Comparison of ENCODE assay signal across 8 cellular contexts in the genomic region with DNA sequence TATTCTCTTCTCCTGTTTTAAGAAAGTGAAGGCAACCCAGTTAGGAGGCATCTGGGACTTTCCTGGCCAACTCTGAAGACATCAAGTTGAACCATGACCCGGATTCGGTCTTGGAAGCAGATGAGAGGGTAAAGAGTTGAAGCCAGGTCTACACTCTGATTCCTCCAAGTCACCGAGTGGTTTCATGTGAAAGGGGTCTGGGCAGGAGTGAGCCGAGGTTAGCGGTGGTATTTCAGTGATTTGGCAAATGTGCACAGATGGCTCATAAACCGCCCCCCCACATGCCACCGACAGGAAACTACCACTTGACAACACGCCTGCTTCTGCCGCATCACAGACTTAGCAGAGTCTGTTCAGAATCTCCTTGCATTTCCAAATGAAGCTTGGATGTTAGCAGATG. TPM values are rescaled to one million over a fixed set of nuclear protein-coding genes. Genes with fewer than 3 reads are reported as not detected.
DNase-seq lines count a peak whose midpoint lies in the region; ATAC-seq, FAIRE-seq and TF ChIP-seq lines count a peak whose summit lies in the region.

No MANE protein-coding gene starts in this region.

- peaks cover 11 to 15% (median 11%) of the 10 kb centered on the region in 4 experiments for H3K4me1 ChIP-seq in H1 (replicated peaks in 1 of 4; ENCODE audit: control insufficient read depth in 3 of 4, insufficient read depth in 4 of 4, low read length in 3 of 4)
- peaks cover 7% of the 10 kb centered on the region for H3K4me1 ChIP-seq in upper lobe of right lung

- no peak for DNase-seq in GM18507 (ENCODE audit: extremely low spot score, insufficient read length, low read depth)
- DNase-seq in WERI-Rb-1, result peak; percentile 82
- no peak for DNase-seq in H1 (ENCODE audit: low read depth in 1 of 2, low spot score in 2 of 2)
- peak; percentile 6 for DNase-seq in upper lobe of right lung
- DNase-seq in caudate nucleus (lab: John Stamatoyannopoulos, UW), result no peak
- DNase-seq in inferior parietal cortex (ENCODE audit: extremely low spot score), result no peak
- DNase-seq in SIG-M5 treated with dmso at 0.1 percent for 504 hours (lab: John Stamatoyannopoulos, UW; ENCODE audit: unreplicated experiment), result no peak

- no peak overlapping the region for H2AFZ ChIP-seq in H1 (ENCODE audit: low read length)

- H3K4me3 ChIP-seq in WERI-Rb-1 (ENCODE audit: low read depth, low read length) (peak overlapping the region; percentile 15; the same call in 1 of the 2 replicates), H1 (ENCODE audit: extremely low read depth in 1 of 4, insufficient read depth in 2 of 4, low read depth in 3 of 4, low read length in 4 of 4) (no peak overlapping the region), upper lobe of right lung (no peak overlapping the region)

- H2AK5ac ChIP-seq in H1 (ENCODE audit: low read depth, low read length), result no peak overlapping the region

- POLR2A ChIA-PET in H1 (lab: Charles Lee; ENCODE audit: partially characterized antibody), result no interaction called here

- H3K14ac ChIP-seq in H1 (ENCODE audit: insufficient read length), result no peak overlapping the region

- H3K4me2 ChIP-seq in H1 (ENCODE audit: insufficient read depth in 1 of 2, low read depth in 2 of 2, low read length in 2 of 2), result no peak overlapping the region

- peak; percentile 18 for FAIRE-seq in GM18507 (lab: Jason Lieb, UNC)
- FAIRE-seq in H1 (lab: Jason Lieb, UNC), result no peak

- no peak overlapping the region for H3K18ac ChIP-seq in H1 (ENCODE audit: extremely low read depth, low read length)

- no peak overlapping the region for H2BK120ac ChIP-seq in H1 (replicated peaks; ENCODE audit: low read depth, low read length)

- ATAC-seq in HG03442 (IDR thresholded peaks at IDR 0.05; ENCODE audit: unreplicated experiment) (peak; percentile 39), upper lobe of right lung (peak; percentile 22)

- 87% methylated on average over 9 of the region's 9 CpGs; no CpG with 5 or more reads in 1 of the 2 experiments for WGBS in H1 (ENCODE audit: extremely low coverage in 1 of 2, insufficient coverage in 1 of 2, insufficient read length in 1 of 2, insufficient replicate concordance in 2 of 2, low coverage in 1 of 2, low lambda C conversion rate in 2 of 2, missing lambda C conversion rate in 1 of 2), 2 experiments

- H3K27me3 ChIP-seq in WERI-Rb-1 (ENCODE audit: insufficient read depth, low read depth, severe bottlenecking), result no peaks in the 10 kb centered on the region
- H3K27me3 ChIP-seq in H1 (replicated peaks in 1 of 4; ENCODE audit: control insufficient read depth in 3 of 4, extremely low read depth in 1 of 4, insufficient read depth in 3 of 4, low read length in 3 of 4), result no peaks in the 10 kb centered on the region; a peak in 1 of 7 replicates
- no peaks in the 10 kb centered on the region for H3K27me3 ChIP-seq in upper lobe of right lung

- H4K8ac ChIP-seq in H1 (ENCODE audit: extremely low read depth, insufficient read depth, low read length), result no peak overlapping the region

- H3K27ac ChIP-seq in WERI-Rb-1, result peak overlapping the region; percentile 55
- no peak overlapping the region for H3K27ac ChIP-seq in H1 (ENCODE audit: low read depth, low read length)
- H3K27ac ChIP-seq in upper lobe of right lung, result no peak overlapping the region
- H3K27ac ChIP-seq in caudate nucleus (ENCODE audit: low read depth, low read length), result no peak overlapping the region

- TF ChIP-seq POLR2A in H1 (IDR thresholded peaks at IDR 0.05; ENCODE audit: control extremely low read depth in 1 of 2, low read depth in 2 of 2, low read length in 2 of 2), result no peak

- H3K36me3 ChIP-seq in WERI-Rb-1 (no peaks in the 10 kb centered on the region), H1 (ENCODE audit: control insufficient read depth in 2 of 4, insufficient read depth in 4 of 4, low read length in 3 of 4) (no peaks in the 10 kb centered on the region), upper lobe of right lung (no peaks in the 10 kb centered on the region)

- intact Hi-C loops in upper lobe of right lung (cut with DNase I), result no loop called here

- H3K9ac ChIP-seq in H1 (replicated peaks in 1 of 4; ENCODE audit: extremely low read depth in 1 of 4, low read depth in 3 of 4, low read length in 3 of 4), result no peak overlapping the region

- CTCF ChIA-PET in H1 (lab: Charles Lee; ENCODE audit: partially characterized antibody), result interaction anchor here (0.6 to 4.8 kb wide), 19 partner anchors 11 to 73 kb away, joined by 3 to 41 read pairs (median 5); a partner anchor contains a TSS

- H4K5ac ChIP-seq in H1 (ENCODE audit: insufficient read length, low read depth, low read length), result no peak overlapping the region

- peaks cover 13% of the 10 kb centered on the region; the same call in 1 of the 2 replicates for H3K23me2 ChIP-seq in H1 (ENCODE audit: low read depth, low read length)

- H3K23ac ChIP-seq in H1 (ENCODE audit: insufficient read length), result no peak overlapping the region

- TF ChIP-seq CTCF in WERI-Rb-1 (IDR thresholded peaks at IDR 0.05; ENCODE audit: low read depth, low read length), result no peak
- no peak for TF ChIP-seq CTCF in H1 (IDR thresholded peaks at IDR 0.05; ENCODE audit: control extremely low read depth in 1 of 3, insufficient read depth in 1 of 3, low read depth in 1 of 3, low read length in 3 of 3)
- TF ChIP-seq CTCF in upper lobe of right lung (IDR thresholded peaks at IDR 0.05), result no peak

- H4K20me1 ChIP-seq in H1 (replicated peaks in 1 of 2; ENCODE audit: control insufficient read depth in 1 of 2, insufficient read depth in 2 of 2, low read length in 2 of 2), result peaks cover 0 to 5% of the 10 kb centered on the region in 2 experiments

- no peaks in the 10 kb centered on the region for H3K79me2 ChIP-seq in H1 (ENCODE audit: control insufficient read depth in 1 of 2, insufficient read depth in 2 of 2, low read length in 2 of 2)

- H2BK12ac ChIP-seq in H1 (ENCODE audit: low read depth, low read length), result no peak overlapping the region

- no peak overlapping the region for H3K4ac ChIP-seq in H1 (replicated peaks; ENCODE audit: insufficient read length, low read depth, low read length)

- H2BK15ac ChIP-seq in H1 (ENCODE audit: low read length), result 0 out of 2 replicates have a peak overlapping the region, but pooled peaks have one; percentile 75

- H3K56ac ChIP-seq in H1 (replicated peaks; ENCODE audit: insufficient read length, low read depth, low read length), result no peak overlapping the region

- H2BK5ac ChIP-seq in H1 (ENCODE audit: low read depth, low read length), result no peak overlapping the region

- H3K9me3 ChIP-seq in WERI-Rb-1 (ENCODE audit: severe bottlenecking) (no peaks in the 10 kb centered on the region), H1 (ENCODE audit: insufficient read depth in 2 of 2, low read depth in 1 of 2, low read length in 1 of 2) (no peaks in the 10 kb centered on the region), upper lobe of right lung (no peaks in the 10 kb centered on the region)

- peak overlapping the region; percentile 22 for H4K91ac ChIP-seq in H1 (replicated peaks; ENCODE audit: insufficient read length, low read length)

- no peaks in the 10 kb centered on the region; the same call in 1 of the 2 replicates for H3K79me1 ChIP-seq in H1 (ENCODE audit: low read depth, low read length)

- TF ChIP-seq RAD21 in H1 (IDR thresholded peaks at IDR 0.05 in 1 of 2, conservative IDR thresholded peaks at IDR 0.05 in 1 of 2; ENCODE audit: low read depth in 2 of 2, low read length in 2 of 2), result no peak

- H2BK20ac ChIP-seq in H1 (ENCODE audit: low read length), result peak overlapping the region; percentile 0; the same call in 1 of the 2 replicates

- no peak for TF ChIP-seq EP300 in H1 (IDR thresholded peaks at IDR 0.05; ENCODE audit: borderline replicate concordance in 1 of 2, low read depth in 2 of 2, low read length in 2 of 2)

RNA-seq across cellular contexts. Expression of a gene that starts 11.3 kb away (rescaled TPM):
- total RNA-seq in H1 (2021; fragmentation: NEBNext Ultra II Directional; extraction: Animal tissue kit (Norgen Biotek cat#: 25700)), result 125 and 130 TPM in 2 replicates
- polyA plus RNA-seq in H1 (2011; rRNA removed), result 98.6 and 147 TPM in 2 replicates
- 110 TPM for polyA plus RNA-seq in H1 (2011; cell fraction: cytosol; rRNA removed)
- polyA plus RNA-seq in H1 (2011; cell fraction: nucleus; rRNA removed), result 159 TPM
- 81.6 to 105 TPM (median 96.5 TPM) in 4 replicates for polyA plus RNA-seq in H1 (2012, experiment 1 of 2)
- polyA plus RNA-seq in H1 (2012, experiment 2 of 2), result 86.7 TPM
- polyA plus RNA-seq in H1 (2013, experiment 1 of 2), result 78.2 TPM
- 74.4 TPM for polyA plus RNA-seq in H1 (2013, experiment 2 of 2)
- polyA minus RNA-seq in H1 (2011; rRNA and poly(A)+ RNA removed), result 39.8 and 47.5 TPM in 2 replicates
- 55.6 TPM for polyA minus RNA-seq in H1 (2011; cell fraction: cytosol; rRNA and poly(A)+ RNA removed)
- 72.6 TPM for polyA minus RNA-seq in H1 (2011; cell fraction: nucleus; rRNA and poly(A)+ RNA removed)
- total RNA-seq in upper lobe of right lung, result 93.7 TPM

RNA-seq across cellular contexts. Expression of a gene that starts 15.8 kb away (rescaled TPM):
- total RNA-seq in H1 (2021; fragmentation: NEBNext Ultra II Directional; extraction: Animal tissue kit (Norgen Biotek cat#: 25700)), result 254 and 264 TPM in 2 replicates
- 441 and 483 TPM in 2 replicates for polyA plus RNA-seq in H1 (2011; rRNA removed)
- 569 TPM for polyA plus RNA-seq in H1 (2011; cell fraction: cytosol; rRNA removed)
- 327 TPM for polyA plus RNA-seq in H1 (2011; cell fraction: nucleus; rRNA removed)
- 326 to 515 TPM (median 467 TPM) in 4 replicates for polyA plus RNA-seq in H1 (2012, experiment 1 of 2)
- polyA plus RNA-seq in H1 (2012, experiment 2 of 2), result 519 TPM
- polyA plus RNA-seq in H1 (2013, experiment 1 of 2), result 191 TPM
- polyA plus RNA-seq in H1 (2013, experiment 2 of 2), result 244 TPM
- polyA minus RNA-seq in H1 (2011; rRNA and poly(A)+ RNA removed), result 29.0 and 37.7 TPM in 2 replicates
- polyA minus RNA-seq in H1 (2011; cell fraction: cytosol; rRNA and poly(A)+ RNA removed), result 63.9 TPM
- 52.1 TPM for polyA minus RNA-seq in H1 (2011; cell fraction: nucleus; rRNA and poly(A)+ RNA removed)
- total RNA-seq in upper lobe of right lung, result 259 TPM

RNA-seq across cellular contexts. Expression of a gene that starts 21.9 kb away (rescaled TPM):
- 21.5 and 24.9 TPM in 2 replicates for total RNA-seq in H1 (2021; fragmentation: NEBNext Ultra II Directional; extraction: Animal tissue kit (Norgen Biotek cat#: 25700))
- polyA plus RNA-seq in H1 (2011; rRNA removed), result 13.6 and 22.5 TPM in 2 replicates
- 23.8 TPM for polyA plus RNA-seq in H1 (2011; cell fraction: cytosol; rRNA removed)
- polyA plus RNA-seq in H1 (2011; cell fraction: nucleus; rRNA removed), result 26.9 TPM
- polyA plus RNA-seq in H1 (2012, experiment 1 of 2), result 12.3 to 21.8 TPM (median 20.3 TPM) in 4 replicates
- polyA plus RNA-seq in H1 (2012, experiment 2 of 2), result 13.0 TPM
- polyA plus RNA-seq in H1 (2013, experiment 1 of 2), result 9.1 TPM
- polyA plus RNA-seq in H1 (2013, experiment 2 of 2), result 8.5 TPM
- polyA minus RNA-seq in H1 (2011; rRNA and poly(A)+ RNA removed), result 2.5 and 2.9 TPM in 2 replicates
- 21.4 TPM for polyA minus RNA-seq in H1 (2011; cell fraction: cytosol; rRNA and poly(A)+ RNA removed)
- 15.7 TPM for polyA minus RNA-seq in H1 (2011; cell fraction: nucleus; rRNA and poly(A)+ RNA removed)
- total RNA-seq in upper lobe of right lung, result 4.4 TPM

RNA-seq across cellular contexts. Expression of a gene that starts 33.9 kb away (rescaled TPM):
- total RNA-seq in H1 (2021; fragmentation: NEBNext Ultra II Directional; extraction: Animal tissue kit (Norgen Biotek cat#: 25700)), result 0.84 TPM in 1 of 2 replicates, not detected in the other
- 0.78 and 1.5 TPM in 2 replicates for polyA plus RNA-seq in H1 (2011; rRNA removed)
- 1.3 TPM for polyA plus RNA-seq in H1 (2011; cell fraction: cytosol; rRNA removed)
- polyA plus RNA-seq in H1 (2011; cell fraction: nucleus; rRNA removed), result 1.6 TPM
- polyA plus RNA-seq in H1 (2012, experiment 1 of 2), result 0.98 to 2.0 TPM (median 1.4 TPM) in 4 replicates
- polyA plus RNA-seq in H1 (2012, experiment 2 of 2), result 0.75 TPM
- polyA plus RNA-seq in H1 (2013, experiment 1 of 2), result not detected
- 0.07 TPM for polyA plus RNA-seq in H1 (2013, experiment 2 of 2)
- polyA minus RNA-seq in H1 (2011; rRNA and poly(A)+ RNA removed), result 2.5 and 6.1 TPM in 2 replicates
- 1.9 TPM for polyA minus RNA-seq in H1 (2011; cell fraction: cytosol; rRNA and poly(A)+ RNA removed)
- 15.5 TPM for polyA minus RNA-seq in H1 (2011; cell fraction: nucleus; rRNA and poly(A)+ RNA removed)
- total RNA-seq in upper lobe of right lung, result 20.1 TPM

RNA-seq across cellular contexts. Expression of a gene that starts 34.1 kb away (rescaled TPM):
- 0.73 and 1.0 TPM in 2 replicates for total RNA-seq in H1 (2021; fragmentation: NEBNext Ultra II Directional; extraction: Animal tissue kit (Norgen Biotek cat#: 25700))
- 44.8 and 72.4 TPM in 2 replicates for polyA plus RNA-seq in H1 (2011; rRNA removed)
- polyA plus RNA-seq in H1 (2011; cell fraction: cytosol; rRNA removed), result 40.2 TPM
- 36.1 TPM for polyA plus RNA-seq in H1 (2011; cell fraction: nucleus; rRNA removed)
- 12.3 to 27.6 TPM (median 25.8 TPM) in 4 replicates for polyA plus RNA-seq in H1 (2012, experiment 1 of 2)
- polyA plus RNA-seq in H1 (2012, experiment 2 of 2), result 31.8 TPM
- polyA plus RNA-seq in H1 (2013, experiment 1 of 2), result 0.34 TPM
- polyA plus RNA-seq in H1 (2013, experiment 2 of 2), result 0.42 TPM
- polyA minus RNA-seq in H1 (2011; rRNA and poly(A)+ RNA removed), result 14.4 and 19.1 TPM in 2 replicates
- 27.4 TPM for polyA minus RNA-seq in H1 (2011; cell fraction: cytosol; rRNA and poly(A)+ RNA removed)
- polyA minus RNA-seq in H1 (2011; cell fraction: nucleus; rRNA and poly(A)+ RNA removed), result 16.0 TPM
- 10.2 TPM for total RNA-seq in upper lobe of right lung

Comparison
In these comparisons a context has a peak if more than half of its experiments do, and no peak if none do; other contexts are left out.
1. DNase-seq: peak in WERI-Rb-1 (single experiment) and upper lobe of right lung (single experiment); none in GM18507 (single experiment), H1 (0 of 2), caudate nucleus (0 of 61), inferior parietal cortex (single experiment) and SIG-M5 treated with dmso at 0.1 percent for 504 hours (single experiment).